Comparison of ENCODE assay signal across 29 cellular contexts in genomic region chr11:23956586-23956985, GRCh38.
"Had no signal": no experiment of that assay in that cellular context is flagged by ENCODE, and none has a peak within 500 bp of the region (broad histone marks: within the 10 kb centered on the region; RNA-seq: fewer than 3 reads in every experiment).

No MANE protein-coding gene starts in this region.

- H3K27me3 ChIP-seq: colonic mucosa, gastroesophageal sphincter, heart left ventricle, hepatocyte, left lung, ovary, sigmoid colon, tibial nerve, upper lobe of left lung had no signal

- H3K9me3 Mint-ChIP-seq: dendritic cell treated with granulocyte-macrophage colony-stimulating factor and Interleukin-4, amounts not matched to agents 40 ng/mL and 50 ng/mL, for 4 days; endodermal cell; nephron progenitor cell; stimulated activated naive B cell treated with anti-CD40 and anti-IgM and Interleukin-4, amounts not matched to agents 10 μg/mL and 1 μg/mL and 100 μg/mL, for 72 hours; stimulated activated naive CD8-positive, alpha-beta T cell treated with anti-CD3 and anti-CD28 coated beads, Interleukin-15, Interleukin-2, amounts not matched to agents 100 ng/mL and 50 ng/mL, for 24 hours had no signal

- H3K27ac ChIP-seq: colonic mucosa, epithelial cell of prostate, gastroesophageal sphincter, heart left ventricle, hepatocyte, left lung, ovary, psoas muscle, sigmoid colon, thoracic aorta, tibial nerve, upper lobe of left lung had no signal

- H2AFZ ChIP-seq: hepatocyte had no signal

- H3K4me1 Mint-ChIP-seq: naive thymus-derived CD8-positive, alpha-beta T cell; nephron progenitor cell; stimulated activated naive B cell treated with anti-CD40 and anti-IgM and Interleukin-4, amounts not matched to agents 10 μg/mL and 1 μg/mL and 100 μg/mL, for 72 hours had no signal

- H3K27ac Mint-ChIP-seq: dendritic cell treated with granulocyte-macrophage colony-stimulating factor and Interleukin-4, amounts not matched to agents 40 ng/mL and 50 ng/mL, for 4 days; endodermal cell; naive thymus-derived CD8-positive, alpha-beta T cell; nephron progenitor cell; stimulated activated naive B cell treated with anti-CD40 and anti-IgM and Interleukin-4, amounts not matched to agents 10 μg/mL and 1 μg/mL and 100 μg/mL, for 72 hours; stimulated activated naive CD8-positive, alpha-beta T cell treated with anti-CD3 and anti-CD28 coated beads, Interleukin-15, Interleukin-2, amounts not matched to agents 100 ng/mL and 50 ng/mL, for 24 hours had no signal

- H3K4me3 Mint-ChIP-seq: dendritic cell treated with granulocyte-macrophage colony-stimulating factor and Interleukin-4, amounts not matched to agents 40 ng/mL and 50 ng/mL, for 4 days; endodermal cell; naive thymus-derived CD8-positive, alpha-beta T cell; nephron progenitor cell; stimulated activated naive B cell treated with anti-CD40 and anti-IgM and Interleukin-4, amounts not matched to agents 10 μg/mL and 1 μg/mL and 100 μg/mL, for 72 hours; stimulated activated naive CD8-positive, alpha-beta T cell treated with anti-CD3 and anti-CD28 coated beads, Interleukin-15, Interleukin-2, amounts not matched to agents 100 ng/mL and 50 ng/mL, for 24 hours had no signal

- FAIRE-seq: islet of Langerhans, urothelium cell line had no signal

- H3K4me2 ChIP-seq: hepatocyte had no signal

- H3K79me2 ChIP-seq: hepatocyte had no signal

- H3K27me3 Mint-ChIP-seq: dendritic cell treated with granulocyte-macrophage colony-stimulating factor and Interleukin-4, amounts not matched to agents 40 ng/mL and 50 ng/mL, for 4 days; naive thymus-derived CD8-positive, alpha-beta T cell; stimulated activated naive B cell treated with anti-CD40 and anti-IgM and Interleukin-4, amounts not matched to agents 10 μg/mL and 1 μg/mL and 100 μg/mL, for 72 hours; stimulated activated naive CD8-positive, alpha-beta T cell treated with anti-CD3 and anti-CD28 coated beads, Interleukin-15, Interleukin-2, amounts not matched to agents 100 ng/mL and 50 ng/mL, for 24 hours had no signal

- H3K4me1 ChIP-seq: colonic mucosa, gastroesophageal sphincter, heart left ventricle, left lung, psoas muscle, sigmoid colon, tibial nerve, upper lobe of left lung had no signal

- H3K36me3 Mint-ChIP-seq: naive thymus-derived CD8-positive, alpha-beta T cell; stimulated activated naive B cell treated with anti-CD40 and anti-IgM and Interleukin-4, amounts not matched to agents 10 μg/mL and 1 μg/mL and 100 μg/mL, for 72 hours had no signal

- H3K9me3 ChIP-seq: colonic mucosa, gastroesophageal sphincter, heart left ventricle, left lung, ovary, psoas muscle, sigmoid colon, thoracic aorta, tibial nerve, upper lobe of left lung had no signal

- ATAC-seq: esophagus mucosa; gastroesophageal sphincter; heart left ventricle; left cardiac atrium; left lung; naive thymus-derived CD8-positive, alpha-beta T cell; psoas muscle; right cardiac atrium; stimulated activated naive B cell treated with anti-CD40 and anti-IgM and Interleukin-4, amounts not matched to agents 10 μg/mL and 1 μg/mL and 100 μg/mL, for 72 hours had no signal

- DNase-seq: colonic mucosa; effector CD8-positive, alpha-beta T cell; endodermal cell; foreskin fibroblast; heart left ventricle; left cardiac atrium; left lung; naive thymus-derived CD8-positive, alpha-beta T cell; nephron progenitor cell; nucleus accumbens; ovary; posterior cingulate gyrus; psoas muscle; right cardiac atrium; sigmoid colon; stimulated activated CD4-positive, alpha-beta T cell treated with anti-CD3 and anti-CD28 coated beads, Interleukin-15, amount 100 ng/mL, for 24 hours; stimulated activated CD4-positive, alpha-beta T cell treated with anti-CD3 and anti-CD28 coated beads, Interleukin-2, amount 100 ng/mL, for 48 hours; stimulated activated naive B cell treated with anti-CD40 and anti-IgM and Interleukin-4, amounts not matched to agents 10 μg/mL and 1 μg/mL and 100 μg/mL, for 72 hours; upper lobe of left lung had no signal

- H3K4me3 ChIP-seq: colonic mucosa, gastroesophageal sphincter, heart left ventricle, hepatocyte, left lung, ovary, psoas muscle, sigmoid colon, thoracic aorta, tibial nerve, upper lobe of left lung had no signal

- H3K36me3 ChIP-seq: gastroesophageal sphincter, heart left ventricle, left lung, ovary, sigmoid colon, thoracic aorta, tibial nerve, upper lobe of left lung had no signal
